ENCODE assay signal across 8 cellular contexts in the genomic region with DNA sequence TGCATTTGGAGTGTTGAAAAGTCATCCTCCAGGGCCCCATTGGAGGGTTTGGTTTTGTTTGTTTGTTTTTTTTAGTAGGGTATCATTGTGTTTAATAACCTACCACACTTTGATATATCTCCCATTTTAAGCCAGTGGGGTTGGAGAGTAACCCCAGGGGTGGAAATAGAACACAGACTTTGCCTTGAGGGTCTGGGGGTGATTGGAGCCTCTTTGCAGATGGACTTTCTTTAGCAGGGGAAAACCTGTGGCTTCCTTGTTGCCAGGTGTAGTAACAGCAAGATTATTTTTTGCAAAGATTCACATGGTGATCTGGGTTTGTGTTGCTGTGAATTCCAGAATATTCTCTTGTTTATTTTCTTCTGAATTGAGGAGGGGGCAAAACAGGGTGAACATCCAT. TPM values are rescaled to one million over a fixed set of nuclear protein-coding genes. Genes with fewer than 3 reads are reported as not detected.
DNase-seq lines count a peak whose midpoint lies in the region; ATAC-seq and TF ChIP-seq lines count a peak whose summit lies in the region.

No MANE protein-coding gene starts in this region.

- peak; percentile 64 for DNase-seq in activated CD4-positive, alpha-beta T cell treated with anti-CD3 and anti-CD28 coated beads, Interleukin-2, amount 10 ng/mL, durations not matched to agents 24 days and 14 days
- DNase-seq in activated CD4-positive, alpha-beta T cell treated with anti-CD3 and anti-CD28 coated beads for 1 hour: no peak
- DNase-seq in activated naive CD8-positive, alpha-beta T cell treated with anti-CD3 and anti-CD28 coated beads, Interleukin-2, amount 10 ng/mL, durations not matched to agents 7 days and 5 days: no peak
- DNase-seq in kidney epithelial cell (ENCODE audit: low read depth) (no peak), occipital lobe (lab: John Stamatoyannopoulos, UW) (no peak), HUDEP-2 (lab: John Stamatoyannopoulos, UW; ENCODE audit: unreplicated experiment in 76 of 76) (no peak)
- no peak for DNase-seq in central memory CD4-positive, alpha-beta T cell

- H3K9me3 ChIP-seq in thymus (ENCODE audit: control insufficient read depth): no peaks in the 10 kb centered on the region

- H3K9me3 Mint-ChIP-seq in activated CD4-positive, alpha-beta T cell treated with anti-CD3 and anti-CD28 coated beads, Interleukin-2, amount 10 ng/mL, durations not matched to agents 24 days and 14 days: no peaks in the 10 kb centered on the region
- H3K9me3 Mint-ChIP-seq in activated naive CD8-positive, alpha-beta T cell treated with anti-CD3 and anti-CD28 coated beads, Interleukin-2, amount 10 ng/mL, durations not matched to agents 7 days and 5 days: no peaks in the 10 kb centered on the region

- no peaks in the 10 kb centered on the region for H3K27me3 ChIP-seq in kidney epithelial cell (ENCODE audit: control insufficient read depth, insufficient read depth, low read length)
- no peaks in the 10 kb centered on the region for H3K27me3 ChIP-seq in thymus (ENCODE audit: control insufficient read depth, insufficient read depth)

- H3K4me3 ChIP-seq in kidney epithelial cell (ENCODE audit: low read depth, low read length) (peak overlapping the region; percentile 92), thymus (ENCODE audit: low read length) (peak overlapping the region; percentile 91)

- POLR2A ChIA-PET in activated naive CD8-positive, alpha-beta T cell treated with anti-CD3 and anti-CD28 coated beads, Interleukin-2, amount 10 ng/mL, durations not matched to agents 7 days and 5 days (lab: Charles Lee): interaction anchor here (1.3 to 1.5 kb wide), 2 partner anchors 9 to 62 kb away, joined by 14 to 20 read pairs; partner anchors contain the start of gene CEP20

- peak overlapping the region; percentile 100 for H3K27ac Mint-ChIP-seq in activated CD4-positive, alpha-beta T cell treated with anti-CD3 and anti-CD28 coated beads, Interleukin-2, amount 10 ng/mL, durations not matched to agents 24 days and 14 days
- H3K27ac Mint-ChIP-seq in activated naive CD8-positive, alpha-beta T cell treated with anti-CD3 and anti-CD28 coated beads, Interleukin-2, amount 10 ng/mL, durations not matched to agents 7 days and 5 days: peak overlapping the region; percentile 97

- peak overlapping the region; percentile 94 for H3K4me3 Mint-ChIP-seq in activated CD4-positive, alpha-beta T cell treated with anti-CD3 and anti-CD28 coated beads, Interleukin-2, amount 10 ng/mL, durations not matched to agents 24 days and 14 days
- peak overlapping the region; percentile 88 for H3K4me3 Mint-ChIP-seq in activated naive CD8-positive, alpha-beta T cell treated with anti-CD3 and anti-CD28 coated beads, Interleukin-2, amount 10 ng/mL, durations not matched to agents 7 days and 5 days

- ATAC-seq in activated naive CD8-positive, alpha-beta T cell treated with anti-CD3 and anti-CD28 coated beads, Interleukin-2, amount 10 ng/mL, durations not matched to agents 7 days and 5 days (ENCODE audit: low read depth): no peak

- H3K36me3 ChIP-seq in kidney epithelial cell (ENCODE audit: control insufficient read depth, insufficient read depth, low read length) (no peaks in the 10 kb centered on the region), thymus (ENCODE audit: control insufficient read depth, insufficient read depth) (no peaks in the 10 kb centered on the region)

- peaks cover 26% of the 10 kb centered on the region for H3K36me3 Mint-ChIP-seq in activated CD4-positive, alpha-beta T cell treated with anti-CD3 and anti-CD28 coated beads, Interleukin-2, amount 10 ng/mL, durations not matched to agents 24 days and 14 days (ENCODE audit: low read depth)
- H3K36me3 Mint-ChIP-seq in activated naive CD8-positive, alpha-beta T cell treated with anti-CD3 and anti-CD28 coated beads, Interleukin-2, amount 10 ng/mL, durations not matched to agents 7 days and 5 days: peaks cover 21% of the 10 kb centered on the region

- intact Hi-C loops in activated CD4-positive, alpha-beta T cell treated with anti-CD3 and anti-CD28 coated beads, Interleukin-2, amount 10 ng/mL, durations not matched to agents 24 days and 14 days (cut with micrococcal nuclease): loop anchor here (1.0 to 5.0 kb wide), 5 partner anchors 10 to 96 kb away; partner anchors contain the start of gene CEP20

- no peak for TF ChIP-seq CTCF in kidney epithelial cell (IDR thresholded peaks at IDR 0.05; ENCODE audit: insufficient read depth, low read length, poor library complexity, severe bottlenecking)

- H3K27ac ChIP-seq in thymus (ENCODE audit: low read depth): peak overlapping the region; percentile 55

- H3K4me1 ChIP-seq in thymus (ENCODE audit: control insufficient read depth, insufficient read depth, low read length): peaks cover 31% of the 10 kb centered on the region

- H3K27me3 Mint-ChIP-seq in activated CD4-positive, alpha-beta T cell treated with anti-CD3 and anti-CD28 coated beads, Interleukin-2, amount 10 ng/mL, durations not matched to agents 24 days and 14 days: no peaks in the 10 kb centered on the region
- no peaks in the 10 kb centered on the region for H3K27me3 Mint-ChIP-seq in activated naive CD8-positive, alpha-beta T cell treated with anti-CD3 and anti-CD28 coated beads, Interleukin-2, amount 10 ng/mL, durations not matched to agents 7 days and 5 days

- H3K4me1 Mint-ChIP-seq in activated CD4-positive, alpha-beta T cell treated with anti-CD3 and anti-CD28 coated beads, Interleukin-2, amount 10 ng/mL, durations not matched to agents 24 days and 14 days: peaks cover 50% of the 10 kb centered on the region
- H3K4me1 Mint-ChIP-seq in activated naive CD8-positive, alpha-beta T cell treated with anti-CD3 and anti-CD28 coated beads, Interleukin-2, amount 10 ng/mL, durations not matched to agents 7 days and 5 days: peaks cover 40% of the 10 kb centered on the region

RNA-seq across cellular contexts. Expression of gene ABCC1, which starts 1.5 kb away (rescaled TPM):
- 92.2 and 93.5 TPM in 2 replicates for total RNA-seq in activated CD4-positive, alpha-beta T cell treated with anti-CD3 and anti-CD28 coated beads, Interleukin-2, amount 10 ng/mL, durations not matched to agents 24 days and 14 days
- 10 to 100 TPM; 55.2 to 62.5 TPM for total RNA-seq in activated naive CD8-positive, alpha-beta T cell treated with anti-CD3 and anti-CD28 coated beads, Interleukin-2, amount 10 ng/mL, durations not matched to agents 7 days and 5 days
- total RNA-seq in kidney epithelial cell (24.9 and 27.2 TPM in 2 replicates), occipital lobe (10.5 TPM)
- polyA plus RNA-seq in thymus: 18.1 TPM
